9 cellular contexts compared by ENCODE assay signal in the genomic region with DNA sequence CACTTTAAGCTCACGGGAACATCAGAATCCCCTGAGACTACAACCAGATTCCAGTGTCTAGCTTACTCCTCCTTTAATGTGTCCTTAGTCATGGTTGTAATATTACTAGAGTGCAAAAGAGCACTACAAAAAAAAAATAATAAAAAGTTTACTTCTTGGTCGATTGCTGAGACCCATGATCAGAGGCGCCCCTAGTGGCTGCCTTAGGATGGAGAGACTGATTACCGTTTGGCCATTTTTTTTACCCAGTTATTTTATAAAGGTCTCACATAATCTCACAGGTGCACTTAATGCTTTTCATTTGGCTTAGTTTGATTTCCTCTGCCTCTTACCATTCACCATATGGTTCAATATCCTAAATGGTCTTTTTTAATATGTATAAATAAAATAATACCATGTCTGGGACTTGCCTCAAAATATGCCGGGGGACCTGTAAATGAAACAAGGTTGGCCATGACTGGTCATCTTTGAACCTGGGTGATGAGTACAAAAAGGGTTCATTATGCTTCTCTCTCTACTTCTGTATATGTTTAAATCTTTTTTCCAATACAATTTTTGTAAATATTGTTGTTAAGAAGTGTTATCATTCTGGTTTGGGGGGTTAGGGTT.
A peak's percentile ranks its signal among the peaks of the same experiment; 100 is the strongest.
DNase-seq lines count a peak whose midpoint lies in the region; ATAC-seq and TF ChIP-seq lines count a peak whose summit lies in the region.
"Had no signal": no experiment of that assay in that cellular context is flagged by ENCODE, and none has a peak within 500 bp of the region (broad histone marks: within the 10 kb centered on the region; RNA-seq: fewer than 3 reads in every experiment).

No MANE protein-coding gene starts in this region.

- H3K4me3 ChIP-seq in OCI-LY3 (ENCODE audit: low read length): no peak overlapping the region

- peaks cover 37% of the 10 kb centered on the region for H3K4me1 ChIP-seq in OCI-LY3 (ENCODE audit: low read length)
- no peaks in the 10 kb centered on the region for H3K4me1 ChIP-seq in foreskin keratinocyte

- H3K9ac ChIP-seq in OCI-LY3 (ENCODE audit: low read length): no peak overlapping the region

- H3K9me3 ChIP-seq in OCI-LY3 (ENCODE audit: insufficient read depth, low read length): no peaks in the 10 kb centered on the region

- H3K27ac ChIP-seq in OCI-LY3 (ENCODE audit: low read length) (no peak overlapping the region), foreskin keratinocyte (no peak overlapping the region)

- H3K27me3 ChIP-seq in OCI-LY3 (ENCODE audit: low read depth, low read length) (no peaks in the 10 kb centered on the region), foreskin keratinocyte (peaks cover 12% of the 10 kb centered on the region)

- no peaks in the 10 kb centered on the region for H3K36me3 ChIP-seq in OCI-LY3 (replicated peaks; ENCODE audit: low read depth, low read length)

- no peaks in the 10 kb centered on the region for H3K79me2 ChIP-seq in OCI-LY3 (ENCODE audit: low read length)

- no peak overlapping the region for H3K4me2 ChIP-seq in OCI-LY3 (ENCODE audit: low read length)

- ATAC-seq in foreskin keratinocyte (no peak), GM18868 (IDR thresholded peaks at IDR 0.05; ENCODE audit: unreplicated experiment) (no peak), HG02852 (IDR thresholded peaks at IDR 0.05; ENCODE audit: unreplicated experiment) (no peak)

- DNase-seq in AG09319 (ENCODE audit: extremely low read depth, low read depth): no peak
- DNase-seq in foreskin keratinocyte: no peak
- DNase-seq in medulla oblongata (ENCODE audit: extremely low spot score): no peak
- no peak for DNase-seq in activated CD4-positive, alpha-beta T cell treated with anti-CD3 and anti-CD28 coated beads for 1 hour
- DNase-seq: activated T-cell treated with anti-CD3 and anti-CD28 coated beads, Interleukin-2, amount 50 U/mL, for 1 hour had no signal

- no peak overlapping the region for H2AFZ ChIP-seq in OCI-LY3 (ENCODE audit: low read depth, low read length)

- TF ChIP-seq CTCF in AG09319 (IDR thresholded peaks at IDR 0.05; ENCODE audit: low read depth, low read length) (peak; percentile 17), GM12873 (IDR thresholded peaks at IDR 0.05; ENCODE audit: insufficient read depth, low read depth, low read length, missing control alignments) (peak; percentile 52), OCI-LY3 (IDR thresholded peaks at IDR 0.05; ENCODE audit: low read depth, low read length) (peak; percentile 52), foreskin keratinocyte (conservative IDR thresholded peaks at IDR 0.05) (peak; percentile 56)

- H4K20me1 ChIP-seq in OCI-LY3 (ENCODE audit: insufficient read depth, low read length): no peaks in the 10 kb centered on the region
